16 cellular contexts compared by ENCODE assay signal in genomic region chrX:107467271-107467670, GRCh38. TPM values are rescaled to one million over a fixed set of nuclear protein-coding genes. Genes with fewer than 3 reads are reported as not detected.
A peak's percentile ranks its signal among the peaks of the same experiment; 100 is the strongest.
DNase-seq lines count a peak whose midpoint lies in the region; ATAC-seq and TF ChIP-seq lines count a peak whose summit lies in the region.
"Had no signal": no experiment of that assay in that cellular context is flagged by ENCODE, and none has a peak within 500 bp of the region (broad histone marks: within the 10 kb centered on the region; RNA-seq: fewer than 3 reads in every experiment).

No MANE protein-coding gene starts in this region.

- no peak for TF ChIP-seq CTCF in CD14-positive monocyte (IDR thresholded peaks at IDR 0.05)

- ATAC-seq in GM18502 (IDR thresholded peaks at IDR 0.05; ENCODE audit: poor library complexity, unreplicated experiment): peak; percentile 35
- peak; percentile 24 for ATAC-seq in activated T-helper 17 cell treated with anti-CD3 and anti-CD28 coated beads, Interleukin-2, amount 50 U/mL, for 72 hours (replicated peaks)
- ATAC-seq in stimulated activated naive B cell treated with anti-CD40 and anti-IgM and Interleukin-4, amounts not matched to agents 10 μg/mL and 1 μg/mL and 100 μg/mL, for 72 hours (replicated peaks): peak; percentile 76 to 86

- CTCF ChIA-PET in activated naive CD4-positive, alpha-beta T cell treated with anti-CD3 and anti-CD28 coated beads for 36 hours (lab: Charles Lee): no interaction called here

- DNase-seq in activated naive CD4-positive, alpha-beta T cell treated with anti-CD3 and anti-CD28 coated beads for 36 hours: peak; percentile 10
- DNase-seq in activated naive CD4-positive, alpha-beta T cell treated with anti-CD3 and anti-CD28 coated beads, Interleukin-2, amount 50 U/mL, for 16 hours: no peak
- no peak for DNase-seq in stimulated activated naive B cell treated with anti-CD40 and anti-IgM and Interleukin-4, amounts not matched to agents 10 μg/mL and 1 μg/mL and 100 μg/mL, for 72 hours
- DNase-seq in NCI-H526 treated with DMSO at 0.1 percent for 48 hours (lab: John Stamatoyannopoulos, UW) (no peak), ureter (ENCODE audit: low spot score) (no peak), CD14-positive monocyte (ENCODE audit: low spot score) (no peak)
- DNase-seq: C1 segment of cervical spinal cord; CD4-positive, alpha-beta memory T cell; DMS79; EL; GOT3; H9; IMR-90 had no signal

- no peaks in the 10 kb centered on the region for H3K4me1 Mint-ChIP-seq in activated naive CD4-positive, alpha-beta T cell treated with anti-CD3 and anti-CD28 coated beads for 36 hours (ENCODE audit: low read depth)
- no peaks in the 10 kb centered on the region for H3K4me1 Mint-ChIP-seq in activated T-helper 17 cell treated with anti-CD3 and anti-CD28 coated beads, Interleukin-2, amount 50 U/mL, for 72 hours
- H3K4me1 Mint-ChIP-seq in stimulated activated naive B cell treated with anti-CD40 and anti-IgM and Interleukin-4, amounts not matched to agents 10 μg/mL and 1 μg/mL and 100 μg/mL, for 72 hours: peaks cover 0 to 8% of the 10 kb centered on the region in 2 donors
- H3K4me1 Mint-ChIP-seq in CD14-positive monocyte: no peaks in the 10 kb centered on the region
- H3K4me1 Mint-ChIP-seq: CD4-positive, alpha-beta memory T cell had no signal

- peaks cover 3% of the 10 kb centered on the region for H3K27me3 Mint-ChIP-seq in activated naive CD4-positive, alpha-beta T cell treated with anti-CD3 and anti-CD28 coated beads for 36 hours (ENCODE audit: low read depth)
- H3K27me3 Mint-ChIP-seq in activated T-helper 17 cell treated with anti-CD3 and anti-CD28 coated beads, Interleukin-2, amount 50 U/mL, for 72 hours: peaks cover 4% of the 10 kb centered on the region
- peaks cover 0 to 4% of the 10 kb centered on the region in 2 donors for H3K27me3 Mint-ChIP-seq in stimulated activated naive B cell treated with anti-CD40 and anti-IgM and Interleukin-4, amounts not matched to agents 10 μg/mL and 1 μg/mL and 100 μg/mL, for 72 hours
- peaks cover 0 to 12% (median 2%) of the 10 kb centered on the region in 3 donors for H3K27me3 Mint-ChIP-seq in CD14-positive monocyte (ENCODE audit: low read depth in 3 of 3)

- H3K4me3 Mint-ChIP-seq in activated naive CD4-positive, alpha-beta T cell treated with anti-CD3 and anti-CD28 coated beads for 36 hours: no peak overlapping the region
- no peak overlapping the region for H3K4me3 Mint-ChIP-seq in activated T-helper 17 cell treated with anti-CD3 and anti-CD28 coated beads, Interleukin-2, amount 50 U/mL, for 72 hours
- no peak overlapping the region for H3K4me3 Mint-ChIP-seq in stimulated activated naive B cell treated with anti-CD40 and anti-IgM and Interleukin-4, amounts not matched to agents 10 μg/mL and 1 μg/mL and 100 μg/mL, for 72 hours
- H3K4me3 Mint-ChIP-seq in CD14-positive monocyte: no peak overlapping the region
- H3K4me3 Mint-ChIP-seq: B cell; CD4-positive, alpha-beta memory T cell; H9 had no signal

- H3K27ac Mint-ChIP-seq in activated naive CD4-positive, alpha-beta T cell treated with anti-CD3 and anti-CD28 coated beads for 36 hours: no peak overlapping the region
- H3K27ac Mint-ChIP-seq in activated T-helper 17 cell treated with anti-CD3 and anti-CD28 coated beads, Interleukin-2, amount 50 U/mL, for 72 hours: no peak overlapping the region
- no peak overlapping the region for H3K27ac Mint-ChIP-seq in stimulated activated naive B cell treated with anti-CD40 and anti-IgM and Interleukin-4, amounts not matched to agents 10 μg/mL and 1 μg/mL and 100 μg/mL, for 72 hours
- no peak overlapping the region for H3K27ac Mint-ChIP-seq in CD14-positive monocyte
- H3K27ac Mint-ChIP-seq: B cell; CD4-positive, alpha-beta memory T cell; H9 had no signal

- no peaks in the 10 kb centered on the region for H3K9me3 Mint-ChIP-seq in activated naive CD4-positive, alpha-beta T cell treated with anti-CD3 and anti-CD28 coated beads for 36 hours
- no peaks in the 10 kb centered on the region for H3K9me3 Mint-ChIP-seq in activated T-helper 17 cell treated with anti-CD3 and anti-CD28 coated beads, Interleukin-2, amount 50 U/mL, for 72 hours
- no peaks in the 10 kb centered on the region for H3K9me3 Mint-ChIP-seq in stimulated activated naive B cell treated with anti-CD40 and anti-IgM and Interleukin-4, amounts not matched to agents 10 μg/mL and 1 μg/mL and 100 μg/mL, for 72 hours
- peaks cover 0 to 5% (median 0%) of the 10 kb centered on the region in 7 donors for H3K9me3 Mint-ChIP-seq in CD14-positive monocyte

- no peaks in the 10 kb centered on the region for H3K36me3 Mint-ChIP-seq in activated naive CD4-positive, alpha-beta T cell treated with anti-CD3 and anti-CD28 coated beads for 36 hours (ENCODE audit: low read depth)
- no peaks in the 10 kb centered on the region for H3K36me3 Mint-ChIP-seq in activated T-helper 17 cell treated with anti-CD3 and anti-CD28 coated beads, Interleukin-2, amount 50 U/mL, for 72 hours (ENCODE audit: low read depth)
- H3K36me3 Mint-ChIP-seq in stimulated activated naive B cell treated with anti-CD40 and anti-IgM and Interleukin-4, amounts not matched to agents 10 μg/mL and 1 μg/mL and 100 μg/mL, for 72 hours: no peaks in the 10 kb centered on the region
- H3K36me3 Mint-ChIP-seq in CD14-positive monocyte: no peaks in the 10 kb centered on the region
- H3K36me3 Mint-ChIP-seq: CD4-positive, alpha-beta memory T cell had no signal

- intact Hi-C loops in activated naive CD4-positive, alpha-beta T cell treated with anti-CD3 and anti-CD28 coated beads for 36 hours (cut with micrococcal nuclease): loop anchor here (1.0 to 5.0 kb wide), 3 partner anchors 13 to 445 kb away; no protein-coding TSS in a partner anchor
- intact Hi-C loops in CD14-positive monocyte (cut with micrococcal nuclease): no loop called here

RNA-seq across cellular contexts. Expression of gene FRMPD3, which starts 17.8 kb away (rescaled TPM):
- not detected for total RNA-seq in activated naive CD4-positive, alpha-beta T cell treated with anti-CD3 and anti-CD28 coated beads for 36 hours
- total RNA-seq in activated T-helper 17 cell treated with anti-CD3 and anti-CD28 coated beads, Interleukin-2, amount 50 U/mL, for 72 hours: not detected
- total RNA-seq in ureter: 0.96 TPM
- polyA plus RNA-seq in CD14-positive monocyte: not detected
- total RNA-seq: CD4-positive, alpha-beta memory T cell had no signal
- polyA plus RNA-seq: CD4-positive, alpha-beta memory T cell had no signal

Comparison
In these comparisons a context has a peak if more than half of its experiments do, and no peak if none do; other contexts are left out.
1. ATAC-seq: peak in every context shown above with its lines; median percentile 81 in stimulated activated naive B cell treated with anti-CD40 and anti-IgM and Interleukin-4, amounts not matched to agents 10 μg/mL and 1 μg/mL and 100 μg/mL, for 72 hours; 35 in GM18502; 24 in activated T-helper 17 cell treated with anti-CD3 and anti-CD28 coated beads, Interleukin-2, amount 50 U/mL, for 72 hours.